In the genomic region with DNA sequence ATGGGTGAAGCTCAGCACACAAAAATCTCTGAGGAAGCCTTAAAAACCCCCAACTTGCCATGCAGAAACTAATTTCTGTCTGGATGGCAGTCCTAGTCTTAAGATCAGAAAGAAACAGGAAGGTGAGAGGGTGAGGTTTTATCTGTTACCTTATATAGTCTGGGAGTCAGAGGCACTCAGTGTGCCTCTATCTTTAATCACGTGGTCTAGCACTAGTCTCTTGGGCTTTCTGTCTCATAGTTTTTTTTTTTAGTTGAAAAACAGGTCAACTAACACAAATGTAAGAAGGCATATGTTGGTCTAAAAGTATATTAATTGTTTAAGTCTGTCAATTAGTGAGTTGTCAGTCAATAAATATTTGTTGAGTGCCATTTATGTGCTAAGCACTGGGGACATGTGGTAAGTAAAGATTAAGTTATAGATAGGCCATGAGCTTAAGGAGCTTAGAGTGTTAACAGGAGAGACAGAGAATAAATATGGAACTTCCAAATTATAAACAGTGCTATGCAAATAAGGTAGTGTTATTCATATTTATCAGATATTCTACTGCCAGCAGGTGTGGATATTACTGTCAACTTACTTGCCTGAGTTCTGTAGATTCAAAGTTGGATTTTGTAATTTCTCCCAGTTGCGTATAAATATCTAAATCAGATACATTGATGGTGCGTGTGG, we compare ENCODE assay signal across 9 cellular contexts. TPM values are rescaled to one million over a fixed set of nuclear protein-coding genes. Genes with fewer than 3 reads are reported as not detected.
A peak's percentile ranks its signal among the peaks of the same experiment; 100 is the strongest.
DNase-seq lines count a peak whose midpoint lies in the region; ATAC-seq and TF ChIP-seq lines count a peak whose summit lies in the region.
"Had no signal": no experiment of that assay in that cellular context is flagged by ENCODE, and none has a peak within 500 bp of the region (broad histone marks: within the 10 kb centered on the region; RNA-seq: fewer than 3 reads in every experiment).

No MANE protein-coding gene starts in this region.

- H3K9ac ChIP-seq in BLaER1, result no peak overlapping the region

- peak overlapping the region; percentile 36; the same call in 1 of the 2 replicates for H3K27ac ChIP-seq in BLaER1
- H3K27ac ChIP-seq in transverse colon, result peak overlapping the region in 2 of 4 donors; percentile 23 to 38
- H3K27ac ChIP-seq: C4-2B had no signal

- DNase-seq in T-helper 17 cell, result no peak
- DNase-seq in foreskin fibroblast, result no peak
- no peak for DNase-seq in NCI-H2081 treated with DMSO at 0.1 percent for 48 hours (lab: John Stamatoyannopoulos, UW)
- DNase-seq in OCI-M2 (lab: John Stamatoyannopoulos, UW; ENCODE audit: unreplicated experiment), result no peak
- no peak for DNase-seq in transverse colon

- H3K4me1 Mint-ChIP-seq in T-helper 17 cell, result peaks cover 9% of the 10 kb centered on the region

- intact Hi-C loops in transverse colon (cut with DNase I; ENCODE audit: low total_unique reads), result no loop called here

- no peak for TF ChIP-seq CTCF in foreskin fibroblast (IDR thresholded peaks at IDR 0.05; ENCODE audit: low read depth, low read length)
- no peak for TF ChIP-seq CTCF in transverse colon (IDR thresholded peaks at IDR 0.05)

- no peaks in the 10 kb centered on the region for H4K20me1 ChIP-seq in BLaER1

- H3K27me3 Mint-ChIP-seq in T-helper 17 cell, result no peaks in the 10 kb centered on the region

- peaks cover 31% of the 10 kb centered on the region for H3K4me1 ChIP-seq in BLaER1
- H3K4me1 ChIP-seq in transverse colon, result no peaks in the 10 kb centered on the region

- H3K36me3 Mint-ChIP-seq in T-helper 17 cell (ENCODE audit: low read depth), result no peaks in the 10 kb centered on the region

- H3K36me3 ChIP-seq in BLaER1 (no peaks in the 10 kb centered on the region), transverse colon (no peaks in the 10 kb centered on the region)

- no peaks in the 10 kb centered on the region for H3K9me3 ChIP-seq in BLaER1
- H3K9me3 ChIP-seq in T-helper 17 cell (ENCODE audit: control insufficient read depth, low read length, poor library complexity, severe bottlenecking), result no peaks in the 10 kb centered on the region
- H3K9me3 ChIP-seq in transverse colon, result no peaks in the 10 kb centered on the region

- H3K27me3 ChIP-seq in BLaER1 (no peaks in the 10 kb centered on the region), transverse colon (no peaks in the 10 kb centered on the region)

- peak overlapping the region; percentile 81 for H3K27ac Mint-ChIP-seq in T-helper 17 cell

- peak; percentile 73 for ATAC-seq in GM19043 (IDR thresholded peaks at IDR 0.05; ENCODE audit: low read depth, unreplicated experiment)
- ATAC-seq in HG03039 (IDR thresholded peaks at IDR 0.05; ENCODE audit: unreplicated experiment), result peak; percentile 68
- ATAC-seq in T-helper 17 cell, result peak; percentile 85

- no peak for TF ChIP-seq POLR2A in transverse colon (IDR thresholded peaks at IDR 0.05)

- TF ChIP-seq EP300 in transverse colon (IDR thresholded peaks at IDR 0.05; ENCODE audit: low read depth), result no peak

- WGBS in transverse colon (ENCODE audit: low coverage in 1 of 2), 2 donors, result 48 to 70% methylated on average over 2 to 3 of the region's 3 CpGs

- peak overlapping the region; percentile 49 for H3K4me3 Mint-ChIP-seq in T-helper 17 cell

- in situ Hi-C loops in transverse colon (cut with MboI; ENCODE audit: low pct_ligation_motif_present in 1 of 4, low pct_unique_long_range_greater_than_20kb in 1 of 4, low sequenced_read_pairs in 3 of 4), result no loop called here

- no peak overlapping the region for H3K4me3 ChIP-seq in BLaER1
- H3K4me3 ChIP-seq in foreskin fibroblast (ENCODE audit: low read depth in 1 of 2, low read length in 2 of 2), result no peak overlapping the region
- H3K4me3 ChIP-seq in transverse colon, result no peak overlapping the region

- peak overlapping the region; percentile 64 for H3K4me2 ChIP-seq in BLaER1

RNA-seq across cellular contexts. Expression of a gene that starts 6.9 kb away (rescaled TPM):
- 10 to 100 TPM in 1 of 2 donors, 1 to 10 TPM in 1; 2.3 to 15.5 TPM for total RNA-seq in T-helper 17 cell
- total RNA-seq in transverse colon, result 10 to 100 TPM in 3 of 4 donors, 1 to 10 TPM in 1; 3.8 to 21.7 (median 14.9) TPM
